In the genomic region with DNA sequence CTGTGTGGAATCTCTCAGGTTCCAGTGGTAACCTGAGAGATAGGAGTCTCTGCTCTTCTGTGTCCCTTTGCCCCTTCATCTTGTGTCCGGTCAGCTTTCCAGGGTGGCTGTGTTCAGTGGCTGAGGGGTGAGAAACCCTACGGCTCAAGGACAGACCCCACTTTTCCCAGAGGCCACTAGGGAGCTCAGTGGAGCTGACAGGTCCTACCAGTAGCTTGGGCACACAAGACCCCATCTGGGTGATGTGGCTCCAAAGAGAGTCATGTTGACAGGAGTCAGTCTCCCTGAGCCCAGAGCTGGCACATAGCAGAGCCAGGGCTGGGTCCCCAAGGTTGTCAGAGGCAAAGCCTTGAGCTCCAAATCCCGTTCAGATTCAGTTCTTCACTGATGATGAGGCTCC, we compare ENCODE assay signal across 14 cellular contexts. TPM values are rescaled to one million over a fixed set of nuclear protein-coding genes. Genes with fewer than 3 reads are reported as not detected.
"Had no signal": no experiment of that assay in that cellular context is flagged by ENCODE, and none has a peak within 500 bp of the region (broad histone marks: within the 10 kb centered on the region; RNA-seq: fewer than 3 reads in every experiment).

No MANE protein-coding gene starts in this region.

RNA-seq across cellular contexts. Expression of gene POTEG, which starts 54.3 kb away (rescaled TPM):
- total RNA-seq: activated CD4-positive, alpha-beta memory T cell treated with anti-CD3 and anti-CD28 coated beads, Interleukin-2, amount 10 ng/mL, durations not matched to agents 7 days and 5 days; activated CD4-positive, alpha-beta T cell treated with anti-CD3 and anti-CD28 coated beads, Interleukin-2, amount 10 ng/mL, durations not matched to agents 7 days and 5 days; activated naive CD8-positive, alpha-beta T cell treated with anti-CD3 and anti-CD28 coated beads for 36 hours; activated T-cell treated with anti-CD3 and anti-CD28 coated beads, Interleukin-2, amount 50 U/mL, for 72 hours; adrenal gland; ascending aorta; breast epithelium; cardiac muscle cell; cerebellum; dermis blood vessel endothelial cell; esophagus muscularis mucosa; foreskin keratinocyte; gastrocnemius medialis; T-helper 1 cell treated with Interleukin-12 subunit alpha and Interleukin-12 subunit beta and Interleukin-4 antibody, amounts not matched to agents 30 ng/mL and 1 ng/mL, for 36 hours had no signal
